ENCODE assay signal across 1 cellular context in the genomic region with DNA sequence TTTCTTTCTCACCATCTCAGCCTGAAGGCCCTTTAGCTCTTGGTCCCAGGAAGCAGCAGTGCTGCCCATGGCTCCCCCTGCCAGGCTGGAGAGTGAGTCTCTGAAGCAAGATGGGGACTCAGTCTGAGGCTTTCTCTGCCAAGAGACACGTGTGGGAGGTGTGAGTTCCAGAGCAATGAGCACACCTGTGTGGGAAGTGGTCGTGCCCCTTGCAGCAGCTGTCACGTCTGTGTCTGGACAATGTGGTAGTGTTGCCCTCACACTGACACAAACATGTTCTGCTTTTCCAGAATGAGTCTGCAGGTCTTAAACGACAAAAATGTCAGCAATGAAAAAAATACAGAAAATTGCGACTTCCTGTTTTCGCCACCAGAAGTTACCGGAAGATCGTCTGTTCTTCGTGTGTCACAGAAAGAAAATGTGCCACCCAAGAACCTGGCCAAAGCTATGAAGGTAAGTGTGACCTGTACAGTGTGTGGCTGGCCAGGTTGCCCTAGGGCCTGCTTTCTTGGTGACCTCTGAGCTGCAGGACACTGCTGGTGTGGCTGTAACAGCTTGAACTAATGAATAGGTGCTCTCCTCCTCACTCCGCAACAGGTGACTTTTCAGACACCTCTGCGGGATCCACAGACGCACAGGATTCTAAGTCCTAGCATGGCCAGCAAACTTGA.
TF ChIP-seq lines count a peak whose summit lies in the region.

No MANE protein-coding gene starts in this region.

TF ChIP-seq in WTC11, 78 proteins besides CTCF, POLR2A, EP300 and RAD21 (continued from another document):
- TF ChIP-seq, protein P1, sequence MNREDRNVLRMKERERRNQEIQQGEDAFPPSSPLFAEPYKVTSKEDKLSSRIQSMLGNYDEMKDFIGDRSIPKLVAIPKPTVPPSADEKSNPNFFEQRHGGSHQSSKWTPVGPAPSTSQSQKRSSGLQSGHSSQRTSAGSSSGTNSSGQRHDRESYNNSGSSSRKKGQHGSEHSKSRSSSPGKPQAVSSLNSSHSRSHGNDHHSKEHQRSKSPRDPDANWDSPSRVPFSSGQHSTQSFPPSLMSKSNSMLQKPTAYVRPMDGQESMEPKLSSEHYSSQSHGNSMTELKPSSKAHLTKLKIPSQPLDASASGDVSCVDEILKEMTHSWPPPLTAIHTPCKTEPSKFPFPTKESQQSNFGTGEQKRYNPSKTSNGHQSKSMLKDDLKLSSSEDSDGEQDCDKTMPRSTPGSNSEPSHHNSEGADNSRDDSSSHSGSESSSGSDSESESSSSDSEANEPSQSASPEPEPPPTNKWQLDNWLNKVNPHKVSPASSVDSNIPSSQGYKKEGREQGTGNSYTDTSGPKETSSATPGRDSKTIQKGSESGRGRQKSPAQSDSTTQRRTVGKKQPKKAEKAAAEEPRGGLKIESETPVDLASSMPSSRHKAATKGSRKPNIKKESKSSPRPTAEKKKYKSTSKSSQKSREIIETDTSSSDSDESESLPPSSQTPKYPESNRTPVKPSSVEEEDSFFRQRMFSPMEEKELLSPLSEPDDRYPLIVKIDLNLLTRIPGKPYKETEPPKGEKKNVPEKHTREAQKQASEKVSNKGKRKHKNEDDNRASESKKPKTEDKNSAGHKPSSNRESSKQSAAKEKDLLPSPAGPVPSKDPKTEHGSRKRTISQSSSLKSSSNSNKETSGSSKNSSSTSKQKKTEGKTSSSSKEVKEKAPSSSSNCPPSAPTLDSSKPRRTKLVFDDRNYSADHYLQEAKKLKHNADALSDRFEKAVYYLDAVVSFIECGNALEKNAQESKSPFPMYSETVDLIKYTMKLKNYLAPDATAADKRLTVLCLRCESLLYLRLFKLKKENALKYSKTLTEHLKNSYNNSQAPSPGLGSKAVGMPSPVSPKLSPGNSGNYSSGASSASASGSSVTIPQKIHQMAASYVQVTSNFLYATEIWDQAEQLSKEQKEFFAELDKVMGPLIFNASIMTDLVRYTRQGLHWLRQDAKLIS (CRISPR knock-in tag; IDR thresholded peaks at IDR 0.05; ENCODE audit: borderline replicate concordance) = no peak
- TF ChIP-seq, protein P2, sequence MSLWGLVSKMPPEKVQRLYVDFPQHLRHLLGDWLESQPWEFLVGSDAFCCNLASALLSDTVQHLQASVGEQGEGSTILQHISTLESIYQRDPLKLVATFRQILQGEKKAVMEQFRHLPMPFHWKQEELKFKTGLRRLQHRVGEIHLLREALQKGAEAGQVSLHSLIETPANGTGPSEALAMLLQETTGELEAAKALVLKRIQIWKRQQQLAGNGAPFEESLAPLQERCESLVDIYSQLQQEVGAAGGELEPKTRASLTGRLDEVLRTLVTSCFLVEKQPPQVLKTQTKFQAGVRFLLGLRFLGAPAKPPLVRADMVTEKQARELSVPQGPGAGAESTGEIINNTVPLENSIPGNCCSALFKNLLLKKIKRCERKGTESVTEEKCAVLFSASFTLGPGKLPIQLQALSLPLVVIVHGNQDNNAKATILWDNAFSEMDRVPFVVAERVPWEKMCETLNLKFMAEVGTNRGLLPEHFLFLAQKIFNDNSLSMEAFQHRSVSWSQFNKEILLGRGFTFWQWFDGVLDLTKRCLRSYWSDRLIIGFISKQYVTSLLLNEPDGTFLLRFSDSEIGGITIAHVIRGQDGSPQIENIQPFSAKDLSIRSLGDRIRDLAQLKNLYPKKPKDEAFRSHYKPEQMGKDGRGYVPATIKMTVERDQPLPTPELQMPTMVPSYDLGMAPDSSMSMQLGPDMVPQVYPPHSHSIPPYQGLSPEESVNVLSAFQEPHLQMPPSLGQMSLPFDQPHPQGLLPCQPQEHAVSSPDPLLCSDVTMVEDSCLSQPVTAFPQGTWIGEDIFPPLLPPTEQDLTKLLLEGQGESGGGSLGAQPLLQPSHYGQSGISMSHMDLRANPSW (CRISPR knock-in tag; conservative IDR thresholded peaks at IDR 0.05; ENCODE audit: low read depth) = no peak
- no peak for TF ChIP-seq KAT7 (CRISPR knock-in tag; IDR thresholded peaks at IDR 0.05; ENCODE audit: borderline replicate concordance)
- TF ChIP-seq ZNF263 (CRISPR knock-in tag; IDR thresholded peaks at IDR 0.05; ENCODE audit: low read depth) = no peak
- no peak for TF ChIP-seq TEAD1 (CRISPR knock-in tag; IDR thresholded peaks at IDR 0.05)
- no peak for TF ChIP-seq TEAD4 (CRISPR knock-in tag; IDR thresholded peaks at IDR 0.05)
- no peak for TF ChIP-seq CREB1 (CRISPR knock-in tag; IDR thresholded peaks at IDR 0.05)
- TF ChIP-seq, protein P3, sequence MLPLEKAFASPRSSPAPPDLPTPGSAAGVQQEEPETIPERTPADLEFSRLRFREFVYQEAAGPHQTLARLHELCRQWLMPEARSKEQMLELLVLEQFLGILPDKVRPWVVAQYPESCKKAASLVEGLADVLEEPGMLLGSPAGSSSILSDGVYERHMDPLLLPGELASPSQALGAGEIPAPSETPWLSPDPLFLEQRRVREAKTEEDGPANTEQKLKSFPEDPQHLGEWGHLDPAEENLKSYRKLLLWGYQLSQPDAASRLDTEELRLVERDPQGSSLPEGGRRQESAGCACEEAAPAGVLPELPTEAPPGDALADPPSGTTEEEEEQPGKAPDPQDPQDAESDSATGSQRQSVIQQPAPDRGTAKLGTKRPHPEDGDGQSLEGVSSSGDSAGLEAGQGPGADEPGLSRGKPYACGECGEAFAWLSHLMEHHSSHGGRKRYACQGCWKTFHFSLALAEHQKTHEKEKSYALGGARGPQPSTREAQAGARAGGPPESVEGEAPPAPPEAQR (CRISPR knock-in tag; IDR thresholded peaks at IDR 0.05) = no peak
